ENCODE assay signal across 17 cellular contexts in genomic region chr9:114830546-114830945, GRCh38. TPM values are rescaled to one million over a fixed set of nuclear protein-coding genes. Genes with fewer than 3 reads are reported as not detected.
DNase-seq lines count a peak whose midpoint lies in the region; TF ChIP-seq lines count a peak whose summit lies in the region.
"Had no signal": no experiment of that assay in that cellular context is flagged by ENCODE, and none has a peak within 500 bp of the region (broad histone marks: within the 10 kb centered on the region; RNA-seq: fewer than 3 reads in every experiment).

No MANE protein-coding gene starts in this region.

- TF ChIP-seq CTCF in GM13977 (IDR thresholded peaks at IDR 0.05; ENCODE audit: extremely low read depth, insufficient read depth, missing control alignments): no peak

- no peak overlapping the region for H3K4me3 Mint-ChIP-seq in activated naive CD4-positive, alpha-beta T cell treated with anti-CD3 and anti-CD28 coated beads, Interleukin-2, amount 50 U/mL, for 24 hours
- H3K4me3 Mint-ChIP-seq: CD4-positive, alpha-beta memory T cell; HFFc6; T-helper 17 cell had no signal

- in situ Hi-C loops in GM13977 (cut with MboI; ENCODE audit: low pct_unique_long_range_greater_than_20kb, low sequenced_read_pairs, unreplicated experiment): no loop called here

- H3K36me3 Mint-ChIP-seq in activated naive CD4-positive, alpha-beta T cell treated with anti-CD3 and anti-CD28 coated beads, Interleukin-2, amount 50 U/mL, for 24 hours: no peaks in the 10 kb centered on the region
- H3K36me3 Mint-ChIP-seq: CD4-positive, alpha-beta memory T cell had no signal

- no peaks in the 10 kb centered on the region for H3K27me3 Mint-ChIP-seq in activated naive CD4-positive, alpha-beta T cell treated with anti-CD3 and anti-CD28 coated beads, Interleukin-2, amount 50 U/mL, for 24 hours
- H3K27me3 Mint-ChIP-seq: CD4-positive, alpha-beta memory T cell; T-helper 17 cell had no signal

- peaks cover 23% of the 10 kb centered on the region for H3K4me1 Mint-ChIP-seq in activated naive CD4-positive, alpha-beta T cell treated with anti-CD3 and anti-CD28 coated beads, Interleukin-2, amount 50 U/mL, for 24 hours

- H3K27ac Mint-ChIP-seq in activated naive CD4-positive, alpha-beta T cell treated with anti-CD3 and anti-CD28 coated beads, Interleukin-2, amount 50 U/mL, for 24 hours: peak overlapping the region; percentile 69
- H3K27ac Mint-ChIP-seq: HFFc6, T-helper 17 cell had no signal

- DNase-seq in DMS53 (lab: John Stamatoyannopoulos, UW) (peak; percentile 4), DMS53 treated with DMSO at 0.1 percent for 48 hours (lab: John Stamatoyannopoulos, UW; ENCODE audit: unreplicated experiment) (no peak), NCI-H345 treated with DMSO at 0.1 percent for 48 hours (lab: John Stamatoyannopoulos, UW; ENCODE audit: unreplicated experiment) (peak; percentile 55), renal cortical epithelial cell (ENCODE audit: low read depth) (peak; percentile 39), GM13977 (ENCODE audit: low spot score) (no peak), amygdala (lab: John Stamatoyannopoulos, UW) (no peak)
- DNase-seq in activated naive CD4-positive, alpha-beta T cell treated with Interleukin-2 at 50 U/mL for 16 hours: no peak
- DNase-seq: 8988T; BE2C; CD4-positive, alpha-beta memory T cell; HFFc6; KG1; NCI-H1048; NCI-H187 treated with DMSO at 0.1 percent for 48 hours; T-helper 17 cell had no signal

- peaks cover 5% of the 10 kb centered on the region for H3K9me3 Mint-ChIP-seq in activated naive CD4-positive, alpha-beta T cell treated with anti-CD3 and anti-CD28 coated beads, Interleukin-2, amount 50 U/mL, for 24 hours
- H3K9me3 Mint-ChIP-seq: CD4-positive, alpha-beta memory T cell; HFFc6 had no signal

RNA-seq across cellular contexts. Expression of gene TNFSF15, which starts 24.7 kb away (rescaled TPM):
- total RNA-seq in renal cortical epithelial cell: 1.3 and 7.3 TPM in 2 replicates
- total RNA-seq: NCI-H460 had no signal

Comparison
In these comparisons a context has a peak if more than half of its experiments do, and no peak if none do; other contexts are left out.
1. DNase-seq: peak in DMS53 (single experiment), NCI-H345 treated with DMSO at 0.1 percent for 48 hours (single experiment) and renal cortical epithelial cell (single experiment); none in DMS53 treated with DMSO at 0.1 percent for 48 hours (single experiment), activated naive CD4-positive, alpha-beta T cell treated with Interleukin-2 at 50 U/mL for 16 hours (single experiment), GM13977 (single experiment) and amygdala (0 of 56).